Comparison of ENCODE assay signal across 9 cellular contexts in the genomic region with DNA sequence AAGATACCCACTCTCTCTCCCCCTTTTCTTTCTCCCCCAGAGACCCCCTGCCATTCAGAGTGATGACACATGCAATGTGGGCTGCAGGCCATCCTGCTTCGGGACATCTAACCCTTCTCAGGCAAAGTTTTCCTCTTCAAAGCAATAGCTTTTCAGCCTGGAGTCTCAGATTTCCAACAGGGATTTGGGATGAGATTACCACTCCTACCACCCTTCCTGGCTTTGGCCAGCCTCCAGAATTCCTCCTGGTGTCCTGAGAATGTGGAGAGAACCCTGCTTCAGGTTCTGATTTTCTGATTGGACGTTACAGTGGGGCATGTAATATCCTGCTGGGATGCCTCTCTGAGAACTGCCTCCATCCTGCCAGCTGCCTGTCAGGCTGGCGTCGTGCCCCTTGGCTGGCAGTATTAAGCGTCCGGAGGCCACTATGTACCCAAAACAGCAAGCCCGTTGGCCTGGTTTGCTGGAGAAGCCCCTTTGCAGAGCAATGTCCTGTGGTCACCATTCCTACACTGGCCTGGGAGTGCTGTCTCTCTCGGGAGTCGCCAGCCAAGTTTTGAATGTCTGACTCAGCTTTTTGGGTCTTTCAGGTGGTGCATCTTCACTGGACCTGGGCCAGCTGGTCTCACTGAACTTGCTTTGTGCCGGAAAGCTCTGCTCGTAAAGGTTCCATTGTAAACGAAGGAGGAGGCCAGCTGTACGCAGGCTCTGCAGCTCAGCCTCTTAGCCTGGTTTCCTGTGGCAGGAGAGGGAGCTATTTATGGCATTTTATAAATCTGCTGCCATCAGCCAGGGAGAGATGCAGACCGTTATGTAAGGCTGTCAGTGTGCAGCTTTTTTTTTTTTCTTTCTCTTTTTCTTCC. TPM values are rescaled to one million over a fixed set of nuclear protein-coding genes. Genes with fewer than 3 reads are reported as not detected.
A peak's percentile ranks its signal among the peaks of the same experiment; 100 is the strongest.
DNase-seq lines count a peak whose midpoint lies in the region; ATAC-seq lines count a peak whose summit lies in the region.
"Had no signal": no experiment of that assay in that cellular context is flagged by ENCODE, and none has a peak within 500 bp of the region (broad histone marks: within the 10 kb centered on the region; RNA-seq: fewer than 3 reads in every experiment).

No MANE protein-coding gene starts in this region.

- intact Hi-C loops in activated CD4-positive, alpha-beta T cell treated with anti-CD3 and anti-CD28 coated beads, Interleukin-2, amount 10 ng/mL, durations not matched to agents 24 days and 14 days (cut with micrococcal nuclease), result no loop called here
- intact Hi-C loops in activated CD4-positive, alpha-beta T cell treated with anti-CD3 and anti-CD28 coated beads for 36 hours (cut with DNase I, micrococcal nuclease), result no loop called here

- H3K36me3 ChIP-seq in SK-N-MC (ENCODE audit: insufficient read depth, low read length), result no peaks in the 10 kb centered on the region
- H3K36me3 ChIP-seq in esophagus (ENCODE audit: control insufficient read depth in 2 of 2, insufficient read depth in 2 of 2, low read length in 1 of 2), result no peaks in the 10 kb centered on the region
- H3K36me3 ChIP-seq in muscle layer of colon (ENCODE audit: insufficient read depth, low read length), result no peaks in the 10 kb centered on the region

- ATAC-seq in GM19023 (IDR thresholded peaks at IDR 0.05; ENCODE audit: unreplicated experiment), result peak; percentile 62
- no peak for ATAC-seq in activated CD4-positive, alpha-beta T cell treated with anti-CD3 and anti-CD28 coated beads for 36 hours

- CTCF ChIA-PET in activated CD4-positive, alpha-beta T cell treated with anti-CD3 and anti-CD28 coated beads for 36 hours (lab: Charles Lee), result interaction anchor here (0.9 to 1.1 kb wide), 2 partner anchors 9 to 27 kb away, joined by 3 to 4 read pairs; no protein-coding TSS in a partner anchor

- H3K4me1 ChIP-seq in esophagus (ENCODE audit: control insufficient read depth in 2 of 2, insufficient read depth in 2 of 2, low read length in 1 of 2), result peaks cover 5 to 14% of the 10 kb centered on the region in 2 donors
- H3K4me1 ChIP-seq in muscle layer of colon (ENCODE audit: insufficient read depth, low read length), result peaks cover 79% of the 10 kb centered on the region

- POLR2A ChIA-PET in activated CD4-positive, alpha-beta T cell treated with anti-CD3 and anti-CD28 coated beads for 36 hours (lab: Charles Lee), result interaction anchor here (0.7 kb wide), 1 partner anchor 54 kb away, joined by 3 read pairs; no protein-coding TSS in a partner anchor

- peaks cover 3% of the 10 kb centered on the region for H3K9me3 Mint-ChIP-seq in activated CD4-positive, alpha-beta T cell treated with anti-CD3 and anti-CD28 coated beads, Interleukin-2, amount 10 ng/mL, durations not matched to agents 24 days and 14 days
- H3K9me3 Mint-ChIP-seq in activated CD4-positive, alpha-beta T cell treated with anti-CD3 and anti-CD28 coated beads for 36 hours (ENCODE audit: low read depth), result no peaks in the 10 kb centered on the region
- H3K9me3 Mint-ChIP-seq: natural killer cell had no signal

- no peaks in the 10 kb centered on the region for H3K27me3 Mint-ChIP-seq in activated CD4-positive, alpha-beta T cell treated with anti-CD3 and anti-CD28 coated beads, Interleukin-2, amount 10 ng/mL, durations not matched to agents 24 days and 14 days
- H3K27me3 Mint-ChIP-seq in activated CD4-positive, alpha-beta T cell treated with anti-CD3 and anti-CD28 coated beads for 36 hours, result no peaks in the 10 kb centered on the region

- H3K4me3 ChIP-seq in SK-N-MC (peak overlapping the region; percentile 69), esophagus (ENCODE audit: low read depth in 1 of 2, low read length in 2 of 2) (no peak overlapping the region), muscle layer of colon (ENCODE audit: low read depth in 1 of 2, low read length in 2 of 2) (peak overlapping the region in 1 of 2 donors; percentile 47)

- H3K9ac ChIP-seq in SK-N-MC (ENCODE audit: insufficient read length), result peak overlapping the region; percentile 37
- peak overlapping the region; percentile 64 for H3K9ac ChIP-seq in muscle layer of colon (ENCODE audit: low read length)

- no peaks in the 10 kb centered on the region for H3K9me3 ChIP-seq in SK-N-MC (ENCODE audit: low read depth, low read length)
- no peaks in the 10 kb centered on the region for H3K9me3 ChIP-seq in esophagus (ENCODE audit: control insufficient read depth in 2 of 2, insufficient read depth in 1 of 2, low read depth in 1 of 2, low read length in 1 of 2)
- H3K9me3 ChIP-seq in muscle layer of colon (ENCODE audit: low read length), result no peaks in the 10 kb centered on the region

- H3K27me3 ChIP-seq in esophagus (ENCODE audit: control insufficient read depth in 1 of 2, insufficient read depth in 2 of 2, low read length in 2 of 2) (no peaks in the 10 kb centered on the region), muscle layer of colon (ENCODE audit: control insufficient read depth in 1 of 2, insufficient read depth in 2 of 2, low read length in 2 of 2) (no peaks in the 10 kb centered on the region)

- peaks cover 3% of the 10 kb centered on the region for H3K4me1 Mint-ChIP-seq in activated CD4-positive, alpha-beta T cell treated with anti-CD3 and anti-CD28 coated beads, Interleukin-2, amount 10 ng/mL, durations not matched to agents 24 days and 14 days
- H3K4me1 Mint-ChIP-seq in activated CD4-positive, alpha-beta T cell treated with anti-CD3 and anti-CD28 coated beads for 36 hours, result peaks cover 13% of the 10 kb centered on the region

- peaks cover 1% of the 10 kb centered on the region for H3K36me3 Mint-ChIP-seq in activated CD4-positive, alpha-beta T cell treated with anti-CD3 and anti-CD28 coated beads, Interleukin-2, amount 10 ng/mL, durations not matched to agents 24 days and 14 days (ENCODE audit: low read depth)
- H3K36me3 Mint-ChIP-seq in activated CD4-positive, alpha-beta T cell treated with anti-CD3 and anti-CD28 coated beads for 36 hours (ENCODE audit: low read depth), result peaks cover 6% of the 10 kb centered on the region
- H3K36me3 Mint-ChIP-seq: natural killer cell had no signal

- H3K27ac ChIP-seq in SK-N-MC, result peak overlapping the region; percentile 54; the same call in 1 of the 2 replicates
- H3K27ac ChIP-seq in esophagus (ENCODE audit: low read depth in 2 of 2, low read length in 1 of 2), result peak overlapping the region; percentile 85 to 86
- H3K27ac ChIP-seq in muscle layer of colon (ENCODE audit: low read depth, low read length), result peak overlapping the region; percentile 81

- no peak overlapping the region for H3K27ac Mint-ChIP-seq in activated CD4-positive, alpha-beta T cell treated with anti-CD3 and anti-CD28 coated beads, Interleukin-2, amount 10 ng/mL, durations not matched to agents 24 days and 14 days
- no peak overlapping the region for H3K27ac Mint-ChIP-seq in activated CD4-positive, alpha-beta T cell treated with anti-CD3 and anti-CD28 coated beads for 36 hours

- DNase-seq in A172 (ENCODE audit: low spot score) (peak; percentile 84), Kasumi-1 (lab: John Stamatoyannopoulos, UW) (peak; percentile 97 to 98), SK-N-MC (ENCODE audit: low read depth, low spot score) (no peak)
- no peak for DNase-seq in activated CD4-positive, alpha-beta T cell treated with anti-CD3 and anti-CD28 coated beads, Interleukin-2, amount 10 ng/mL, durations not matched to agents 24 days and 14 days
- no peak for DNase-seq in activated CD4-positive, alpha-beta T cell treated with anti-CD3 and anti-CD28 coated beads for 36 hours
- DNase-seq: natural killer cell had no signal

- no peak overlapping the region for H3K4me3 Mint-ChIP-seq in activated CD4-positive, alpha-beta T cell treated with anti-CD3 and anti-CD28 coated beads, Interleukin-2, amount 10 ng/mL, durations not matched to agents 24 days and 14 days
- no peak overlapping the region for H3K4me3 Mint-ChIP-seq in activated CD4-positive, alpha-beta T cell treated with anti-CD3 and anti-CD28 coated beads for 36 hours
- H3K4me3 Mint-ChIP-seq: natural killer cell had no signal

- WGBS in esophagus, 2 donors, result 9 to 15% methylated on average over 14 of the region's 14 CpGs

RNA-seq across cellular contexts. Expression of gene TRAK1, which starts 19.2 kb away (rescaled TPM):
- 10.3 and 10.6 TPM in 2 replicates for total RNA-seq in A172 (2014; rRNA removed; shearing (Covaris generic))
- 10 to 100 TPM; 12.2 to 21.4 TPM for polyA plus RNA-seq in esophagus
- 35.4 and 35.9 TPM in 2 replicates for total RNA-seq in activated CD4-positive, alpha-beta T cell treated with anti-CD3 and anti-CD28 coated beads, Interleukin-2, amount 10 ng/mL, durations not matched to agents 24 days and 14 days
- 10 to 100 TPM; 22.4 to 23.6 TPM for total RNA-seq in activated CD4-positive, alpha-beta T cell treated with anti-CD3 and anti-CD28 coated beads for 36 hours

Comparison
In these comparisons a context has a peak if more than half of its experiments do, and no peak if none do; other contexts are left out.
1. DNase-seq: peak in A172 (single experiment) and Kasumi-1 (2 of 2); none in SK-N-MC (single experiment), activated CD4-positive, alpha-beta T cell treated with anti-CD3 and anti-CD28 coated beads, Interleukin-2, amount 10 ng/mL, durations not matched to agents 24 days and 14 days (single experiment) and activated CD4-positive, alpha-beta T cell treated with anti-CD3 and anti-CD28 coated beads for 36 hours (single experiment).
2. Peak in every context shown above with its lines, with median percentiles within 50 percentile points of each other: H3K27ac ChIP-seq.